8 cellular contexts compared by ENCODE assay signal in the genomic region with DNA sequence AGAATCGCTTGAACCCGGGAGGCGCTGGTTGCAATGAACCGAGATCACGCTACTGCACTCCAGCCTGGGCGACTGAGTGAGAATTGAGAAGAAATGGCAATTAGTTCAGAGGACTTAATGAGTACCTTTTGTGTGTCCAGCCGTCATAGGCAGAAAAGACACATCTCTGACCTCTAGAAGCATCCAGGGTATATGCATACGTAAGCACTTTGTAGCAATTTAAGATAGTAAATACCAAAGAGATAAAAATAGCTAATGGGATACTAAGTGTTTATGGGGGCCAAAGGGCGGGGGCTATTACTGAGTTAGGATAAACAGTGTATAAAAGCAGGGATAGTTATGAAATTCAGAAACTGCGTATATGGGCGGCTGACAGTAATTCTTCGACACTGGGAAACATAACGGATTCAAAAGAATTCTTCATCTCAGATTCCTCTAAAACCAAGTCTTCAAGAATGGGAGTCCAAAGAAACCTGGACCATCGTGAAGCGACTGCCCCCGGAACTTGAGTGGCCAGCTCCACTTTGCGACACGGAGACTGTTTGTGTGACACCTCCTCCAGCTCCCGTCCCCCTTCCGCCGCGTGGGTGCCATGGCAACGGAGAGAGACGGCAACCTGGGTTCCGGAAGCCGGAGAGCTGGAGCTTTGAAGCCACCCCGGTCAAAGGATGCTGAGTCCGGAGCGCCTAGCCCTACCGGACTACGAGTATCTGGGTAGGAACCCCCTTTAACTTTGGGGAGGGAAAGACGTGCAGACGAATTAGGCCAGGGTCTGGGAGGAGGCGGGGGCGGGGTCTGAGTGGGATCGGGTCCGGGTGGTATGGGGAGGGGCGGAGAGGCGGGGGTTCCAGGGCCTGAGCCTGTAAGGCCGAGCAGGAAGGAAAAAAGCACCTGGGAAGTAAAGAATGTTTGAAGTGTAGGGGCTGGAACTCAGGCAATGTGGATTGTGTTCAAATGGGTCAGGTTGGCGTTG. TPM values are rescaled to one million over a fixed set of nuclear protein-coding genes. Genes with fewer than 3 reads are reported as not detected.
DNase-seq lines count a peak whose midpoint lies in the region; ATAC-seq lines count a peak whose summit lies in the region.

A gene with protein sequence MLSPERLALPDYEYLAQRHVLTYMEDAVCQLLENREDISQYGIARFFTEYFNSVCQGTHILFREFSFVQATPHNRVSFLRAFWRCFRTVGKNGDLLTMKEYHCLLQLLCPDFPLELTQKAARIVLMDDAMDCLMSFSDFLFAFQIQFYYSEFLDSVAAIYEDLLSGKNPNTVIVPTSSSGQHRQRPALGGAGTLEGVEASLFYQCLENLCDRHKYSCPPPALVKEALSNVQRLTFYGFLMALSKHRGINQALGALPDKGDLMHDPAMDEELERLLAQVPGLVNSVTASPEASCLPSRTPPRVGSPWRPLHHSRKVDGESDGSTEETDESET (plus strand): TSS at position 624 of the 973 bp plus-strand sequence. CDS start 45 bp downstream, at position 669.

- no peaks in the 10 kb centered on the region for H3K9me3 Mint-ChIP-seq in immature natural killer cell

- H3K27me3 Mint-ChIP-seq in immature natural killer cell (ENCODE audit: low read depth in 3 of 3): peaks cover 4 to 12% (median 11%) of the 10 kb centered on the region in 3 donors

- ATAC-seq in GM18873 (IDR thresholded peaks at IDR 0.05; ENCODE audit: low FRiP score, unreplicated experiment) (peak; percentile 85), HG03175 (IDR thresholded peaks at IDR 0.05; ENCODE audit: unreplicated experiment) (peak; percentile 97)

- peak within 1 kb of the TSS; percentile 60 for H3K27ac ChIP-seq in caudate nucleus (ENCODE audit: low read depth, low read length)

- in situ Hi-C loops in ACHN (cut with HindIII; ENCODE audit: low pct_ligation_motif_present, low pct_unique_long_range_greater_than_20kb, low sequenced_read_pairs): no loop called here

- peak; percentile 90 for DNase-seq in ACHN
- DNase-seq in NCI-H226: peak; percentile 89
- peak; percentile 85 to 91 (median 91) for DNase-seq in activated CD4-positive, CD25-positive, alpha-beta regulatory T cell (lab: John Stamatoyannopoulos, UW)
- DNase-seq in caudate nucleus (lab: John Stamatoyannopoulos, UW): peak in 59 of 61 donors; percentile 49 to 92 (median 81)
- DNase-seq in immature natural killer cell: peak; percentile 88 to 91 (median 89)
- DNase-seq in smooth muscle cell of the brain vasculature (ENCODE audit: low read depth, low spot score): peak; percentile 78

- H3K4me1 Mint-ChIP-seq in immature natural killer cell: peaks cover 17 to 21% of the 10 kb centered on the region in 2 donors

- H3K36me3 Mint-ChIP-seq in immature natural killer cell: no peaks in the 10 kb centered on the region

- peak within 1 kb of the TSS; percentile 90 to 98 (median 91) for H3K4me3 Mint-ChIP-seq in immature natural killer cell

- H3K27ac Mint-ChIP-seq in immature natural killer cell: peak within 1 kb of the TSS; percentile 81 to 96 (median 90)

RNA-seq across cellular contexts. Expression of the gene that starts here (rescaled TPM):
- 10 to 100 TPM; 13.2 to 24.1 (median 22.0) TPM for polyA plus RNA-seq in immature natural killer cell

Comparison
In these comparisons a context has a peak if more than half of its experiments do, and no peak if none do; other contexts are left out.
1. Peak in every context shown above with its lines: DNase-seq, ATAC-seq and H3K27ac ChIP-seq.